9 cellular contexts compared by ENCODE assay signal in genomic region chr13:109780880-109781383, GRCh38. TPM values are rescaled to one million over a fixed set of nuclear protein-coding genes. Genes with fewer than 3 reads are reported as not detected.
DNase-seq lines count a peak whose midpoint lies in the region; ATAC-seq and TF ChIP-seq lines count a peak whose summit lies in the region.
"Had no signal": no experiment of that assay in that cellular context is flagged by ENCODE, and none has a peak within 500 bp of the region (broad histone marks: within the 10 kb centered on the region; RNA-seq: fewer than 3 reads in every experiment).

No MANE protein-coding gene starts in this region.

- H3K56ac ChIP-seq in IMR-90 (ENCODE audit: extremely low read depth, insufficient read depth, low read length), result no peak overlapping the region

- H3K4ac ChIP-seq in IMR-90 (ENCODE audit: low read depth, low read length), result no peak overlapping the region; the same call in 1 of the 2 replicates

- H3K4me1 ChIP-seq in IMR-90 (ENCODE audit: control insufficient read depth, insufficient read depth, low read length) (peaks cover 18% of the 10 kb centered on the region), duodenal mucosa (ENCODE audit: control insufficient read depth in 1 of 2, insufficient read depth in 2 of 2, low read length in 2 of 2) (peaks cover 36% of the 10 kb centered on the region in 2 donors), neuron (ENCODE audit: insufficient read depth, low read length) (peaks cover 26% of the 10 kb centered on the region)

- peaks cover 21% of the 10 kb centered on the region; the same call in 1 of the 2 replicates for H3K9me3 ChIP-seq in AG04450 (ENCODE audit: control insufficient read depth, insufficient read depth, low read length)
- no peaks in the 10 kb centered on the region for H3K9me3 ChIP-seq in IMR-90 (ENCODE audit: control insufficient read depth, insufficient read depth, low read length)
- no peaks in the 10 kb centered on the region for H3K9me3 ChIP-seq in duodenal mucosa (ENCODE audit: control insufficient read depth in 1 of 2, low read length in 2 of 2)
- peaks cover 10% of the 10 kb centered on the region for H3K9me3 ChIP-seq in neuron (ENCODE audit: low read length)

- peaks cover 54% of the 10 kb centered on the region for H4K20me1 ChIP-seq in IMR-90 (ENCODE audit: insufficient read depth, low read length)

- no TSS peak for BruUV-seq in IMR-90 (replicated peaks; lab: Mats Ljungman, UMichigan)

- no peak overlapping the region for H2BK120ac ChIP-seq in IMR-90 (ENCODE audit: low read depth, low read length)

- H3K9ac ChIP-seq in IMR-90 (ENCODE audit: low read depth, low read length), result no peak overlapping the region
- H3K9ac ChIP-seq in duodenal mucosa (ENCODE audit: low read depth in 1 of 2, low read length in 2 of 2), result peak overlapping the region; percentile 21 to 30

- H2BK5ac ChIP-seq in IMR-90 (ENCODE audit: low read depth, low read length, poor library complexity, severe bottlenecking), result no peak overlapping the region

- no peak for DNase-seq in AG04450 (ENCODE audit: low read depth, low spot score)
- no peak for DNase-seq in IMR-90
- no peak for DNase-seq in NCI-H226
- DNase-seq in activated gamma-delta T cell (lab: John Stamatoyannopoulos, UW), result no peak
- DNase-seq in NCI-H1092 (lab: John Stamatoyannopoulos, UW), result no peak
- no peak for DNase-seq in NCI-H1930 (lab: John Stamatoyannopoulos, UW)
- DNase-seq: NCI-H524 treated with DMSO at 0.1 percent for 48 hours had no signal

- H3K36me3 ChIP-seq in IMR-90 (ENCODE audit: control insufficient read depth, insufficient read depth, low read length), result peaks cover 28% of the 10 kb centered on the region
- peaks cover 0 to 4% of the 10 kb centered on the region in 2 donors for H3K36me3 ChIP-seq in duodenal mucosa (ENCODE audit: control insufficient read depth in 1 of 2, insufficient read depth in 2 of 2, low read length in 2 of 2)
- peaks cover 27% of the 10 kb centered on the region for H3K36me3 ChIP-seq in neuron (ENCODE audit: insufficient read depth, low read length)

- CTCF ChIA-PET in AG04450 (lab: Charles Lee), result interaction anchor here (0.6 to 1.3 kb wide), 4 partner anchors 37 to 867 kb away, joined by 3 to 5 read pairs (median 4); no protein-coding TSS in a partner anchor
- CTCF ChIA-PET in IMR-90 (lab: Yijun Ruan, JAX), result interaction anchor here (1.1 kb wide), 1 partner anchor 819 kb away, joined by 3 read pairs; no protein-coding TSS in a partner anchor

- no peak for TF ChIP-seq RAD21 in IMR-90 (IDR thresholded peaks at IDR 0.05; ENCODE audit: low read length)

- dilution Hi-C loops in IMR-90 (cut with HindIII; ENCODE audit: low sequenced_read_pairs, unreplicated experiment), result loop anchor here (25.0 kb wide), 1 partner anchor 331 kb away; no protein-coding TSS in a partner anchor

- H4K91ac ChIP-seq in IMR-90 (ENCODE audit: insufficient read depth, low read depth, low read length), result no peak overlapping the region

- H2BK15ac ChIP-seq in IMR-90 (ENCODE audit: low read depth, low read length), result no peak overlapping the region

- H3K18ac ChIP-seq in IMR-90 (ENCODE audit: low read depth, low read length), result no peak overlapping the region

- H3K23ac ChIP-seq in IMR-90 (ENCODE audit: low read depth, low read length), result peak overlapping the region; percentile 71

- H3K27ac ChIP-seq in AG04450 (ENCODE audit: low read depth, low read length) (no peak overlapping the region), IMR-90 (ENCODE audit: insufficient read depth, low read length) (no peak overlapping the region), duodenal mucosa (ENCODE audit: low read depth, low read length) (no peak overlapping the region)

- H3K27me3 ChIP-seq in AG04450 (ENCODE audit: control insufficient read depth, insufficient read depth, low read length), result no peaks in the 10 kb centered on the region
- no peaks in the 10 kb centered on the region for H3K27me3 ChIP-seq in IMR-90 (ENCODE audit: control insufficient read depth, insufficient read depth, low read length)
- no peaks in the 10 kb centered on the region for H3K27me3 ChIP-seq in duodenal mucosa (ENCODE audit: control insufficient read depth in 1 of 2, insufficient read depth in 2 of 2, low read length in 2 of 2)
- H3K27me3 ChIP-seq in neuron (ENCODE audit: insufficient read depth, low read length), result no peaks in the 10 kb centered on the region

- intact Hi-C loops in IMR-90 (cut with micrococcal nuclease), result loop anchor here (2.0 kb wide), 1 partner anchor 524 kb away; no protein-coding TSS in a partner anchor

- peak overlapping the region; percentile 18; the same call in 1 of the 2 replicates for H3K14ac ChIP-seq in IMR-90 (replicated peaks; ENCODE audit: low read depth, low read length)

- POLR2A ChIA-PET in AG04450 (lab: Yijun Ruan, JAX), result no interaction called here
- POLR2A ChIA-PET in IMR-90 (lab: Charles Lee; ENCODE audit: unreplicated experiment), result no interaction called here

- H2AFZ ChIP-seq in IMR-90 (replicated peaks; ENCODE audit: low read length, poor library complexity) (no peak overlapping the region), neuron (ENCODE audit: low read depth, low read length) (no peak overlapping the region)

- peaks cover 23 to 39% of the 10 kb centered on the region in 2 experiments; a peak in 3 of 4 replicates for H3K79me1 ChIP-seq in IMR-90 (ENCODE audit: low read depth in 1 of 2, low read length in 2 of 2)

- H4K5ac ChIP-seq in IMR-90 (ENCODE audit: low read depth, low read length), result no peak overlapping the region

- ATAC-seq in IMR-90 (ENCODE audit: low read depth), result no peak

- peak overlapping the region in 1 of 2 experiments; percentile 37; a peak in 1 of 4 replicates for H4K8ac ChIP-seq in IMR-90 (ENCODE audit: low read depth in 2 of 2, low read length in 2 of 2)

- 71% methylated on average over 6 of the region's 10 CpGs; no CpG with 5 or more reads in 1 of the 2 experiments for WGBS in IMR-90 (ENCODE audit: extremely low coverage in 2 of 2, insufficient read length in 1 of 2), 2 experiments

- peak overlapping the region; percentile 41 for H3K4me3 ChIP-seq in AG04450 (ENCODE audit: low read depth, low read length)
- peak overlapping the region; percentile 18; the same call in 1 of the 2 replicates for H3K4me3 ChIP-seq in IMR-90 (ENCODE audit: insufficient read depth, low read depth, low read length)
- peak overlapping the region; percentile 73 to 76 for H3K4me3 ChIP-seq in duodenal mucosa (ENCODE audit: low read depth in 1 of 2, low read length in 2 of 2)
- peak overlapping the region; percentile 32 for H3K4me3 ChIP-seq in neuron (ENCODE audit: low read length)

- in situ Hi-C loops in IMR-90 (cut with MboI; ENCODE audit: low sequenced_read_pairs), result no loop called here

- H2AK9ac ChIP-seq in IMR-90 (replicated peaks; ENCODE audit: low read depth, low read length, poor library complexity), result peak overlapping the region; percentile 34

- no peak for TF ChIP-seq POLR2A in IMR-90 (IDR thresholded peaks at IDR 0.05; ENCODE audit: low read depth, low read length)

- no peak for TF ChIP-seq CTCF in AG04450 (IDR thresholded peaks at IDR 0.05; ENCODE audit: low read depth, low read length)
- no peak for TF ChIP-seq CTCF in IMR-90 (conservative IDR thresholded peaks at IDR 0.05; ENCODE audit: low read depth, low read length)

- peaks cover 3% of the 10 kb centered on the region; the same call in 1 of the 2 replicates for H3K9me1 ChIP-seq in IMR-90 (ENCODE audit: insufficient read depth, low read length)

- H2AK5ac ChIP-seq in IMR-90 (ENCODE audit: low read depth, low read length), result no peak overlapping the region

- peak overlapping the region; percentile 81 for H3K4me2 ChIP-seq in IMR-90 (ENCODE audit: low read depth, low read length)

- H2BK20ac ChIP-seq in IMR-90 (ENCODE audit: low read depth, low read length), result no peak overlapping the region

TF ChIP-seq in IMR-90, 13 proteins besides CTCF, POLR2A, EP300 and RAD21:
- TF ChIP-seq RFX5 (IDR thresholded peaks at IDR 0.05; ENCODE audit: low read depth, low read length) (no peak), MXI1 (IDR thresholded peaks at IDR 0.05; ENCODE audit: borderline replicate concordance, low read depth, low read length) (no peak), NFE2L2 (IDR thresholded peaks at IDR 0.05; ENCODE audit: low read depth, low read length) (no peak), CEBPB (IDR thresholded peaks at IDR 0.05; ENCODE audit: low read depth, low read length) (no peak), RCOR1 (IDR thresholded peaks at IDR 0.05; ENCODE audit: insufficient replicate concordance, low read length) (no peak), MAZ (IDR thresholded peaks at IDR 0.05; ENCODE audit: borderline replicate concordance, low read depth, low read length) (no peak), MAFK (IDR thresholded peaks at IDR 0.05; ENCODE audit: low read depth, low read length) (no peak), BHLHE40 (IDR thresholded peaks at IDR 0.05; ENCODE audit: low read depth, low read length) (no peak)

RNA-seq across cellular contexts. Expression of gene IRS2, which starts 5.5 kb away (rescaled TPM):
- polyA plus RNA-seq in AG04450 (2011; rRNA removed) (1.5 TPM in 2 replicates), IMR-90 (2012; rRNA removed) (1.4 and 1.9 TPM in 2 replicates)
- polyA minus RNA-seq in AG04450 (2011; rRNA and poly(A)+ RNA removed), result 1.7 and 2.2 TPM in 2 replicates
- total RNA-seq in IMR-90 (2012; rRNA removed), result 0.36 and 0.83 TPM in 2 replicates
- polyA plus RNA-seq in IMR-90 (2012; cell fraction: cytosol; rRNA removed), result 1.3 and 3.3 TPM in 2 replicates
- polyA plus RNA-seq in IMR-90 (2012; cell fraction: nucleus; rRNA removed; ENCODE audit: low replicate concordance), result 2.3 and 3.6 TPM in 2 replicates

Comparison
In these comparisons a context has a peak if more than half of its experiments do, and no peak if none do; other contexts are left out.
1. H3K4me3 ChIP-seq: peak in every context shown above with its lines; median percentile 74 in duodenal mucosa; 41 in AG04450; 32 in neuron; 18 in IMR-90.